9 cellular contexts compared by ENCODE assay signal in the genomic region with DNA sequence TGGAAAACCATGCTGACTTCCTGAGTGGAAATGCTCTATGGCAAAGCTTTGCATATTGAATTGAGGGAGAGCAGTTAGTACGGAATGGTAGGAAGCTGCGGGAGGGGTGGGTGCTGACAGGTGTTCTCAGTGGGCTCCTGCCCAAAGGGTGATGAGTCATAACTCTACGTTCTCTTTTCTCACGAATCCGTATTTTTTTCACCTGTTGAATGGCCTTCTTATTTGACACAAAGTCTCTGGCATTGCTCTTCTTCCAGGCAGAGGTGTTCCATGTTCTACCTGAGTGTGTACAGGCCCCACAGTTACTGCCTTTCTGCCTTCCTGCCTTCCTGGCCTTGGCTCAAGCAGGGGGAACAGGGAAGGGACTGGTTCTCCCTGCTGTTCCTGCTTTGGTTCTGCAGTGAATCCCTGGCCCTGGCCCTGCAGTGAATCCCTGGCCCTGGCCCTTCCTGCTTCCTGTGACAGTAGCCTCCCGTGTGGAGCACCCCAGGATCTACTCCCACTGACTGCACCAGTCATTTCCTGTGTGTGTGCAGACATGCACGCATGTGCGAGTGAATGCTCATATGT. TPM values are rescaled to one million over a fixed set of nuclear protein-coding genes. Genes with fewer than 3 reads are reported as not detected.
DNase-seq lines count a peak whose midpoint lies in the region; TF ChIP-seq lines count a peak whose summit lies in the region.
"Had no signal": no experiment of that assay in that cellular context is flagged by ENCODE, and none has a peak within 500 bp of the region (broad histone marks: within the 10 kb centered on the region; RNA-seq: fewer than 3 reads in every experiment).

No MANE protein-coding gene starts in this region.

- 60% methylated on average over 8 of the region's 8 CpGs for WGBS in urinary bladder

- peak overlapping the region; percentile 19 for H3K27ac Mint-ChIP-seq in glutamatergic neuron (ENCODE audit: unreplicated experiment)

- H3K4me3 Mint-ChIP-seq in glutamatergic neuron (ENCODE audit: unreplicated experiment), result peak overlapping the region; percentile 22
- H3K4me3 Mint-ChIP-seq: CD4-positive, CD25-positive, alpha-beta regulatory T cell had no signal

- no peak overlapping the region for H3K4me3 ChIP-seq in urinary bladder (ENCODE audit: low read depth, low read length)

- H3K4me1 ChIP-seq in urinary bladder (ENCODE audit: insufficient read depth), result no peaks in the 10 kb centered on the region

- peaks cover 38% of the 10 kb centered on the region for H3K4me1 Mint-ChIP-seq in glutamatergic neuron (ENCODE audit: low read depth, unreplicated experiment)

- H3K9me3 Mint-ChIP-seq in glutamatergic neuron (ENCODE audit: unreplicated experiment), result peaks cover 18% of the 10 kb centered on the region
- H3K9me3 Mint-ChIP-seq: CD4-positive, CD25-positive, alpha-beta regulatory T cell had no signal

- peaks cover 13% of the 10 kb centered on the region for H3K27me3 Mint-ChIP-seq in glutamatergic neuron (ENCODE audit: unreplicated experiment)
- H3K27me3 Mint-ChIP-seq: CD4-positive, CD25-positive, alpha-beta regulatory T cell had no signal

- TF ChIP-seq CTCF in glutamatergic neuron (IDR thresholded peaks at IDR 0.05; ENCODE audit: partially characterized antibody, unreplicated experiment), result no peak

- peaks cover 5% of the 10 kb centered on the region for H3K36me3 Mint-ChIP-seq in glutamatergic neuron (ENCODE audit: unreplicated experiment)

- H3K36me3 ChIP-seq in urinary bladder (ENCODE audit: insufficient read depth), result no peaks in the 10 kb centered on the region

- peak; percentile 52 for DNase-seq in activated CD8-positive, alpha-beta memory T cell treated with anti-CD3 and anti-CD28 coated beads for 24 hours
- DNase-seq in activated CD8-positive, alpha-beta memory T cell treated with anti-CD3 and anti-CD28 coated beads, Interleukin-2, amount 50 U/mL, for 48 hours, result no peak
- DNase-seq in NCI-H526 (lab: John Stamatoyannopoulos, UW), result peak; percentile 36 to 58
- DNase-seq in glutamatergic neuron, result no peak
- DNase-seq in stimulated activated CD4-positive, alpha-beta T cell treated with anti-CD3 and anti-CD28 coated beads, Interleukin-2, amount 100 ng/mL, for 24 hours, result no peak
- no peak for DNase-seq in pons (ENCODE audit: low spot score)
- no peak for DNase-seq in COLO829 (ENCODE audit: low spot score)
- DNase-seq: CD4-positive, CD25-positive, alpha-beta regulatory T cell had no signal

- H3K27ac ChIP-seq in urinary bladder (ENCODE audit: low read depth), result peak overlapping the region; percentile 65

RNA-seq across cellular contexts. Expression of gene TRAK1, which starts 31.9 kb away (rescaled TPM):
- total RNA-seq in glutamatergic neuron (ENCODE audit: unreplicated experiment), result 308 TPM
- total RNA-seq in urinary bladder, result 66.0 TPM
- polyA plus RNA-seq in urinary bladder, result 26.9 TPM

Comparison
In these comparisons a context has a peak if more than half of its experiments do, and no peak if none do; other contexts are left out.
1. DNase-seq: peak in activated CD8-positive, alpha-beta memory T cell treated with anti-CD3 and anti-CD28 coated beads for 24 hours (single experiment) and NCI-H526 (2 of 2); none in activated CD8-positive, alpha-beta memory T cell treated with anti-CD3 and anti-CD28 coated beads, Interleukin-2, amount 50 U/mL, for 48 hours (single experiment), glutamatergic neuron (single experiment), stimulated activated CD4-positive, alpha-beta T cell treated with anti-CD3 and anti-CD28 coated beads, Interleukin-2, amount 100 ng/mL, for 24 hours (0 of 2), pons (single experiment) and COLO829 (single experiment).